ENCODE assay signal across 8 cellular contexts in the genomic region with DNA sequence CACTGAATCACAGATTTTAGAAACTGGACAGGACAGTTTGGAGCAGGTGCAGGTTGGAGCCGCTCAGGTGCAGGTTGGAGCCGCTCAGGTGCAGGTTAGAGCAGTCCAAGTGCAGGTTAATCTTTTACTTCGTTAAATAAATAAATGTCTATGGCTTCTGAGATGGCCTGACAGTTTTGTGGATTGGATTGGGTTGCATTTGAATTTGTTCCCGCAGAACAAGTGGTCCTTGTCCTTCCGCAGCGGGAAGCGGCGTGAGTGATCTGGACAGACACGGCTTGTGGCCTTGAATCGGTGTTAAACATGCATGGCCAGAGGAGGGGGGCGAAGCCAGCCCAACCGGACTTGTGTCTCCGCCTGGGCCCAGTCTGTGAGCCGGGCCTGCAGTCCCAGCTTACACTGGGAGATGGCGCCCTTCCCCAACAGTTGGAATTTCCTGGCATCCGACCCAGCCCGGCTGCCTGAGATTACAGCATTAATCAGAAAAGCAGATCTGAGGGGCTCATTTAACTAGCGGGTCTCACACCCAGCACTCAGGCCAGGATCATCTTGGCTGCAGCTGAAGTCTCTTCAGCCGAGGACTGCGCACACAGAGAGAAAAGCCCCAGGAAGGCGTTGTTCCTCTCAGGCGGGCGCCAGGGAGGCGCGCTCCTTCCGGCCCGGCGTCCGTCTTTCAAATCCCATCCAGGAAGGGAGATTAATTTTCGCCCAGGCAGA. TPM values are rescaled to one million over a fixed set of nuclear protein-coding genes. Genes with fewer than 3 reads are reported as not detected.
DNase-seq lines count a peak whose midpoint lies in the region; ATAC-seq and TF ChIP-seq lines count a peak whose summit lies in the region.

No MANE protein-coding gene starts in this region.

- no TSS peak for BruUV-seq in PC-3 (replicated peaks; lab: Mats Ljungman, UMichigan)
- BruUV-seq in MCF 10A (replicated peaks; lab: Mats Ljungman, UMichigan): no TSS peak

- peak overlapping the region; percentile 69 for H3K4me2 ChIP-seq in PC-3 (ENCODE audit: low read length)
- peak overlapping the region; percentile 79 for H3K4me2 ChIP-seq in smooth muscle cell

- no peak overlapping the region for H3K9ac ChIP-seq in PC-3 (ENCODE audit: low read length)
- no peak overlapping the region for H3K9ac ChIP-seq in smooth muscle cell (ENCODE audit: low read depth)

- H3K9me3 ChIP-seq in HEK293 (ENCODE audit: control insufficient read depth, insufficient read depth, low read depth, low read length) (no peaks in the 10 kb centered on the region), PC-3 (ENCODE audit: low read length) (no peaks in the 10 kb centered on the region), smooth muscle cell (replicated peaks; ENCODE audit: low read depth) (no peaks in the 10 kb centered on the region)

- H3K79me2 ChIP-seq in PC-3 (ENCODE audit: low read length): no peaks in the 10 kb centered on the region
- no peaks in the 10 kb centered on the region for H3K79me2 ChIP-seq in smooth muscle cell (ENCODE audit: low read depth)

- WGBS in smooth muscle cell (ENCODE audit: low lambda C conversion rate): 19% methylated on average over 30 of the region's 30 CpGs

- H3K27me3 ChIP-seq in PC-3 (ENCODE audit: low read length): peaks cover 13% of the 10 kb centered on the region; the same call in 1 of the 2 replicates
- peaks cover 55% of the 10 kb centered on the region for H3K27me3 ChIP-seq in smooth muscle cell (ENCODE audit: low read depth)

- peaks cover 23% of the 10 kb centered on the region for H3K27me3 Mint-ChIP-seq in MCF 10A (ENCODE audit: insufficient read depth, unreplicated experiment)

- H2AFZ ChIP-seq in PC-3 (ENCODE audit: low read length) (peak overlapping the region; percentile 63; the same call in 1 of the 2 replicates), smooth muscle cell (ENCODE audit: low read depth) (no peak overlapping the region)

- no peaks in the 10 kb centered on the region for H4K20me1 ChIP-seq in PC-3 (ENCODE audit: low read length)
- H4K20me1 ChIP-seq in smooth muscle cell (ENCODE audit: low read depth): no peaks in the 10 kb centered on the region

- intact Hi-C loops in PC-3 (cut with micrococcal nuclease): no loop called here
- intact Hi-C loops in MCF 10A (cut with micrococcal nuclease): no loop called here

- H3K4me3 ChIP-seq in HEK293 (ENCODE audit: low read depth, low read length) (no peak overlapping the region), PC-3 (ENCODE audit: low read length) (peak overlapping the region; percentile 32; the same call in 1 of the 2 replicates), smooth muscle cell (peak overlapping the region; percentile 36)

- no peaks in the 10 kb centered on the region for H3K9me3 Mint-ChIP-seq in MCF 10A (ENCODE audit: unreplicated experiment)

- TF ChIP-seq CTCF in HEK293 (tag by site-specific recombination; IDR thresholded peaks at IDR 0.05): peak; percentile 89
- peak; percentile 78 for TF ChIP-seq CTCF in PC-3 (conservative IDR thresholded peaks at IDR 0.05; ENCODE audit: low read depth, low read length)
- peak; percentile 76 for TF ChIP-seq CTCF in MCF 10A (IDR thresholded peaks at IDR 0.05; ENCODE audit: unreplicated experiment)
- TF ChIP-seq CTCF in smooth muscle cell (IDR thresholded peaks at IDR 0.05; ENCODE audit: borderline replicate concordance, insufficient read depth, poor library complexity, severe bottlenecking): peak; percentile 98

- no peaks in the 10 kb centered on the region for H3F3A ChIP-seq in PC-3 (ENCODE audit: low read length, unreplicated experiment)
- H3F3A ChIP-seq in smooth muscle cell (ENCODE audit: low read depth): no peaks in the 10 kb centered on the region

- CTCF ChIA-PET in HEK293 (lab: Yijun Ruan, JAX): interaction anchor here (0.6 to 6.0 kb wide), 44 partner anchors 9 to 1505 kb away, joined by 3 to 110 read pairs (median 4); no protein-coding TSS in a partner anchor
- CTCF ChIA-PET in PC-3 (lab: Charles Lee): no interaction called here
- CTCF ChIA-PET in MCF 10A (lab: Yijun Ruan, JAX): interaction anchor here (0.7 to 3.1 kb wide), 3 partner anchors 138 to 330 kb away, joined by 4 to 31 read pairs (median 5); no protein-coding TSS in a partner anchor

- ATAC-seq in PC-3 (peak; percentile 78), GM18519 (IDR thresholded peaks at IDR 0.05; ENCODE audit: low FRiP score, unreplicated experiment) (no peak), HG02981 (IDR thresholded peaks at IDR 0.05; ENCODE audit: unreplicated experiment) (no peak)

- DNase-seq in CD1c-positive myeloid dendritic cell (ENCODE audit: extremely low spot score): peak; percentile 57
- peak; percentile 71 for DNase-seq in PC-3
- peak; percentile 53 for DNase-seq in MCF 10A (ENCODE audit: unreplicated experiment)
- peak; percentile 88 for DNase-seq in inferior parietal cortex (ENCODE audit: extremely low spot score)
- peak; percentile 45 for DNase-seq in smooth muscle cell (lab: John Stamatoyannopoulos, UW; ENCODE audit: unreplicated experiment)

- H3K4me1 ChIP-seq in HEK293 (ENCODE audit: control insufficient read depth, insufficient read depth, low read length): no peaks in the 10 kb centered on the region
- no peaks in the 10 kb centered on the region for H3K4me1 ChIP-seq in PC-3 (ENCODE audit: insufficient read depth, low read length)
- no peaks in the 10 kb centered on the region for H3K4me1 ChIP-seq in smooth muscle cell (ENCODE audit: low read depth)

- H3K4me3 Mint-ChIP-seq in MCF 10A (ENCODE audit: unreplicated experiment): no peak overlapping the region

- no peaks in the 10 kb centered on the region for H3K36me3 Mint-ChIP-seq in MCF 10A (ENCODE audit: insufficient read depth, unreplicated experiment)

- H3K4me1 Mint-ChIP-seq in MCF 10A (ENCODE audit: insufficient read depth, unreplicated experiment): no peaks in the 10 kb centered on the region

- H3K9me2 ChIP-seq in PC-3 (replicated peaks; ENCODE audit: low read length): no peaks in the 10 kb centered on the region

- POLR2A ChIA-PET in HEK293 (lab: Yijun Ruan, JAX): no interaction called here
- POLR2A ChIA-PET in PC-3 (lab: Charles Lee; ENCODE audit: unreplicated experiment): interaction anchor here (0.5 kb wide), 1 partner anchor 857 kb away, joined by 6 read pairs; no protein-coding TSS in a partner anchor
- POLR2A ChIA-PET in MCF 10A (lab: Yijun Ruan, JAX): no interaction called here

- H3K36me3 ChIP-seq in HEK293 (ENCODE audit: control insufficient read depth in 2 of 2, insufficient read depth in 1 of 2, low read length in 2 of 2) (no peaks in the 10 kb centered on the region), PC-3 (ENCODE audit: low read depth, low read length) (no peaks in the 10 kb centered on the region), smooth muscle cell (ENCODE audit: low read depth) (no peaks in the 10 kb centered on the region)

- no peak overlapping the region for H3K27ac ChIP-seq in HEK293 (ENCODE audit: extremely low read depth, low read depth, low read length)
- no peak overlapping the region for H3K27ac ChIP-seq in PC-3 (ENCODE audit: low read length)
- H3K27ac ChIP-seq in smooth muscle cell (ENCODE audit: low read depth): no peak overlapping the region

- H3K27ac Mint-ChIP-seq in MCF 10A (ENCODE audit: low read depth, unreplicated experiment): no peak overlapping the region

TF ChIP-seq in HEK293, 187 proteins besides CTCF, POLR2A, EP300 and RAD21 (continues in another document):
- TF ChIP-seq, protein P1, sequence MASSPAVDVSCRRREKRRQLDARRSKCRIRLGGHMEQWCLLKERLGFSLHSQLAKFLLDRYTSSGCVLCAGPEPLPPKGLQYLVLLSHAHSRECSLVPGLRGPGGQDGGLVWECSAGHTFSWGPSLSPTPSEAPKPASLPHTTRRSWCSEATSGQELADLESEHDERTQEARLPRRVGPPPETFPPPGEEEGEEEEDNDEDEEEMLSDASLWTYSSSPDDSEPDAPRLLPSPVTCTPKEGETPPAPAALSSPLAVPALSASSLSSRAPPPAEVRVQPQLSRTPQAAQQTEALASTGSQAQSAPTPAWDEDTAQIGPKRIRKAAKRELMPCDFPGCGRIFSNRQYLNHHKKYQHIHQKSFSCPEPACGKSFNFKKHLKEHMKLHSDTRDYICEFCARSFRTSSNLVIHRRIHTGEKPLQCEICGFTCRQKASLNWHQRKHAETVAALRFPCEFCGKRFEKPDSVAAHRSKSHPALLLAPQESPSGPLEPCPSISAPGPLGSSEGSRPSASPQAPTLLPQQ (tag by site-specific recombination; IDR thresholded peaks at IDR 0.05): peak; percentile 32; the same call in 1 of the 2 replicates
- no peak for TF ChIP-seq MYNN (tag by site-specific recombination; IDR thresholded peaks at IDR 0.05; ENCODE audit: borderline replicate concordance)
- TF ChIP-seq, protein P2, sequence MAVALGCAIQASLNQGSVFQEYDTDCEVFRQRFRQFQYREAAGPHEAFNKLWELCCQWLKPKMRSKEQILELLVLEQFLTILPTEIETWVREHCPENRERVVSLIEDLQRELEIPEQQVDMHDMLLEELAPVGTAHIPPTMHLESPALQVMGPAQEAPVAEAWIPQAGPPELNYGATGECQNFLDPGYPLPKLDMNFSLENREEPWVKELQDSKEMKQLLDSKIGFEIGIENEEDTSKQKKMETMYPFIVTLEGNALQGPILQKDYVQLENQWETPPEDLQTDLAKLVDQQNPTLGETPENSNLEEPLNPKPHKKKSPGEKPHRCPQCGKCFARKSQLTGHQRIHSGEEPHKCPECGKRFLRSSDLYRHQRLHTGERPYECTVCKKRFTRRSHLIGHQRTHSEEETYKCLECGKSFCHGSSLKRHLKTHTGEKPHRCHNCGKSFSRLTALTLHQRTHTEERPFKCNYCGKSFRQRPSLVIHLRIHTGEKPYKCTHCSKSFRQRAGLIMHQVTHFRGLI (tag by site-specific recombination; IDR thresholded peaks at IDR 0.05): peak; percentile 94
- peak; percentile 53 for TF ChIP-seq ZNF600 (tag by site-specific recombination; IDR thresholded peaks at IDR 0.05)
- TF ChIP-seq, protein P3, sequence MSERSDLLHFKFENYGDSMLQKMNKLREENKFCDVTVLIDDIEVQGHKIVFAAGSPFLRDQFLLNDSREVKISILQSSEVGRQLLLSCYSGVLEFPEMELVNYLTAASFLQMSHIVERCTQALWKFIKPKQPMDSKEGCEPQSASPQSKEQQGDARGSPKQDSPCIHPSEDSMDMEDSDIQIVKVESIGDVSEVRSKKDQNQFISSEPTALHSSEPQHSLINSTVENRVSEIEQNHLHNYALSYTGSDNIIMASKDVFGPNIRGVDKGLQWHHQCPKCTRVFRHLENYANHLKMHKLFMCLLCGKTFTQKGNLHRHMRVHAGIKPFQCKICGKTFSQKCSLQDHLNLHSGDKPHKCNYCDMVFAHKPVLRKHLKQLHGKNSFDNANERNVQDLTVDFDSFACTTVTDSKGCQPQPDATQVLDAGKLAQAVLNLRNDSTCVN (tag by site-specific recombination; optimal IDR thresholded peaks at IDR 0.05): peak; percentile 30
- peak; percentile 28; the same call in 1 of the 2 replicates for TF ChIP-seq SP2 (tag by site-specific recombination; IDR thresholded peaks at IDR 0.05)
- TF ChIP-seq ZNF132 (tag by site-specific recombination; IDR thresholded peaks at IDR 0.05; ENCODE audit: borderline replicate concordance): no peak
- TF ChIP-seq ZNF654 (tag by site-specific recombination; IDR thresholded peaks at IDR 0.05; ENCODE audit: low read depth): peak; percentile 95
- no peak for TF ChIP-seq ZNF155 (tag by site-specific recombination; IDR thresholded peaks at IDR 0.05)

RNA-seq across cellular contexts. Expression of a gene that starts 1.5 kb away (rescaled TPM):
- total RNA-seq in PC-3 (2014; rRNA removed) (0.44 TPM in 1 of 2 replicates, not detected in the other), MCF 10A (2022) (not detected in 2 replicates), smooth muscle cell (1.2 and 11.0 TPM in 2 replicates)
- 3.7 and 4.5 TPM in 2 replicates for polyA plus RNA-seq in smooth muscle cell
